ENCODE assay signal across 8 cellular contexts in genomic region chr11:75339685-75340409, GRCh38. TPM values are rescaled to one million over a fixed set of nuclear protein-coding genes. Genes with fewer than 3 reads are reported as not detected.
DNase-seq lines count a peak whose midpoint lies in the region; ATAC-seq and TF ChIP-seq lines count a peak whose summit lies in the region.

No MANE protein-coding gene starts in this region.

- H3K9ac ChIP-seq in DND-41 (ENCODE audit: low read depth, low read length) = peak overlapping the region; percentile 61
- H3K9ac ChIP-seq in KMS-11 = no peak overlapping the region

- H3K79me2 ChIP-seq in DND-41 (ENCODE audit: insufficient read depth, low read length) (peaks cover 80% of the 10 kb centered on the region), KMS-11 (ENCODE audit: insufficient read depth, low read depth) (no peaks in the 10 kb centered on the region)

- peaks cover 49% of the 10 kb centered on the region for H3K4me1 ChIP-seq in DND-41 (ENCODE audit: insufficient read depth, low read length)
- H3K4me1 ChIP-seq in KMS-11 (ENCODE audit: low read depth, poor library complexity, severe bottlenecking) = peaks cover 14% of the 10 kb centered on the region
- peaks cover 72 to 97% of the 10 kb centered on the region in 2 donors for H3K4me1 ChIP-seq in muscle layer of duodenum (ENCODE audit: control insufficient read depth in 1 of 2, insufficient read depth in 2 of 2, low read length in 2 of 2)

- H3K9me3 ChIP-seq in DND-41 (ENCODE audit: insufficient read depth, low read length, severe bottlenecking) (no peaks in the 10 kb centered on the region), muscle layer of duodenum (ENCODE audit: control insufficient read depth in 1 of 2, low read length in 2 of 2) (no peaks in the 10 kb centered on the region)

- H3K36me3 Mint-ChIP-seq in MCF 10A (ENCODE audit: insufficient read depth, unreplicated experiment) = peaks cover 11% of the 10 kb centered on the region

- H2AFZ ChIP-seq in DND-41 (ENCODE audit: low read depth, low read length) (peak overlapping the region; percentile 74), KMS-11 (ENCODE audit: low read depth) (peak overlapping the region; percentile 44; the same call in 1 of the 2 replicates)

- H3K27ac Mint-ChIP-seq in MCF 10A (ENCODE audit: low read depth, unreplicated experiment) = peak overlapping the region; percentile 12

- H3K4me2 ChIP-seq in DND-41 (ENCODE audit: insufficient read depth, low read length) (peak overlapping the region; percentile 49), KMS-11 (no peak overlapping the region; the same call in 1 of the 2 replicates)

- H3K27me3 ChIP-seq in DND-41 (ENCODE audit: insufficient read depth, low read length, poor library complexity) (no peaks in the 10 kb centered on the region), KMS-11 (ENCODE audit: insufficient read depth, low read depth) (no peaks in the 10 kb centered on the region), muscle layer of duodenum (ENCODE audit: low read depth, low read length) (no peaks in the 10 kb centered on the region)

- H3K36me3 ChIP-seq in DND-41 (ENCODE audit: insufficient read depth, low read length) (no peaks in the 10 kb centered on the region), KMS-11 (ENCODE audit: insufficient read depth) (no peaks in the 10 kb centered on the region), muscle layer of duodenum (ENCODE audit: control insufficient read depth in 1 of 2, insufficient read depth in 2 of 2, low read length in 2 of 2) (no peaks in the 10 kb centered on the region)

- H3K27ac ChIP-seq in DND-41 (ENCODE audit: low read length) (peak overlapping the region; percentile 87), KMS-11 (no peak overlapping the region), muscle layer of duodenum (ENCODE audit: low read length) (peak overlapping the region; percentile 79)

- TF ChIP-seq CTCF in DND-41 (IDR thresholded peaks at IDR 0.05; ENCODE audit: borderline replicate concordance, extremely low read depth, low read length, poor library complexity, severe bottlenecking) (peak; percentile 42), KMS-11 (conservative IDR thresholded peaks at IDR 0.05; ENCODE audit: low read depth, low read length) (no peak), MCF 10A (IDR thresholded peaks at IDR 0.05; ENCODE audit: unreplicated experiment) (no peak)

- no peak overlapping the region for H3K4me3 Mint-ChIP-seq in MCF 10A (ENCODE audit: unreplicated experiment)

- peak; percentile 42 for DNase-seq in DND-41
- DNase-seq in MCF 10A (ENCODE audit: unreplicated experiment) = no peak
- DNase-seq in iPS-NIHi11 (ENCODE audit: low spot score) = no peak
- no peak for DNase-seq in occipital lobe (lab: John Stamatoyannopoulos, UW)
- no peak for DNase-seq in NCI-H128 (lab: John Stamatoyannopoulos, UW; ENCODE audit: unreplicated experiment)
- no peak for DNase-seq in NCI-H1105 treated with DMSO at 0.1 percent for 48 hours (lab: John Stamatoyannopoulos, UW)

- CTCF ChIA-PET in MCF 10A (lab: Yijun Ruan, JAX) = interaction anchor here (0.6 to 4.4 kb wide), 8 partner anchors 13 to 1151 kb away, joined by 3 to 22 read pairs (median 5); no protein-coding TSS in a partner anchor

- ATAC-seq in DND-41 (ENCODE audit: insufficient read depth, low read depth) = peak; percentile 46

- peak overlapping the region in 1 of 2 experiments; percentile 44; a peak in 2 of 4 replicates for H3K4me3 ChIP-seq in DND-41 (ENCODE audit: low read depth in 1 of 2, low read length in 2 of 2)
- no peak overlapping the region for H3K4me3 ChIP-seq in KMS-11 (IDR thresholded peaks at IDR 0.05; ENCODE audit: insufficient read depth, low read depth, low read length)
- H3K4me3 ChIP-seq in muscle layer of duodenum (ENCODE audit: low read depth in 1 of 2, low read length in 2 of 2) = peak overlapping the region; percentile 8 to 44

- H4K20me1 ChIP-seq in DND-41 (ENCODE audit: insufficient read depth, low read length) (no peaks in the 10 kb centered on the region), KMS-11 (ENCODE audit: insufficient read depth) (no peaks in the 10 kb centered on the region)

- H3K4me1 Mint-ChIP-seq in MCF 10A (ENCODE audit: insufficient read depth, unreplicated experiment) = peaks cover 28% of the 10 kb centered on the region

- H3K9me3 Mint-ChIP-seq in MCF 10A (ENCODE audit: unreplicated experiment) = no peaks in the 10 kb centered on the region

- no peaks in the 10 kb centered on the region for H3K27me3 Mint-ChIP-seq in MCF 10A (ENCODE audit: insufficient read depth, unreplicated experiment)

- intact Hi-C loops in MCF 10A (cut with micrococcal nuclease) = no loop called here

- no TSS peak for BruUV-seq in MCF 10A (replicated peaks; lab: Mats Ljungman, UMichigan)

- POLR2A ChIA-PET in MCF 10A (lab: Yijun Ruan, JAX) = no interaction called here

RNA-seq across cellular contexts. Expression of gene ARRB1, which starts 11.6 kb away (rescaled TPM):
- 0.44 and 0.98 TPM in 2 replicates for total RNA-seq in MCF 10A (2022)
- total RNA-seq in occipital lobe = 55.4 TPM

RNA-seq across cellular contexts. Expression of gene RPS3, which starts 59.5 kb away (rescaled TPM):
- total RNA-seq in MCF 10A (2022) = 3,172 and 3,444 TPM in 2 replicates
- total RNA-seq in occipital lobe = 1,342 TPM

Comparison
In these comparisons a context has a peak if more than half of its experiments do, and no peak if none do; other contexts are left out.
1. RNA of gene ARRB1, which starts 11.6 kb away (total RNA-seq): 55.4 TPM in occipital lobe (single experiment); 0.44 to 0.98 TPM in MCF 10A; every median in the first group is over 10 times any median in the second.